Comparison of ENCODE assay signal across 16 cellular contexts in the genomic region with DNA sequence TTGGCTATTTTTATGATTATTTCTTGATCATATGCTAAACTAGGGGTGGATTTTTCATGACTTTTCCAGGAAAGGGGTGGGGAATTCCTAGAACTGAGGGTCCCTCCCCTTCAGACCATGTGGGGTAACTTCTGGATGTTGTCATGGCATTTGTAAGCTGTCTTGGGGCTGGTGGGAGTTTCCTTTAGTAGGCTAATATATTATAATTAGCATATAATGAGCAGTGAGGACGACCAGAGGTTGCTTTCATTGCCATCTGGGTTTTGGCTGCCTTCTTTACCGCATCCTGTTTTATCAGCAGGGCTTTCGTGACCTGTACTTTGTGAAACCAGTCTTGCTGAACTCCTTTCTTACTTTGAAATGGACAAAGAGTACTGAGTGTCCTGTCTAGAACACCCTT. TPM values are rescaled to one million over a fixed set of nuclear protein-coding genes. Genes with fewer than 3 reads are reported as not detected.
DNase-seq lines count a peak whose midpoint lies in the region; ATAC-seq and FAIRE-seq lines count a peak whose summit lies in the region.
"Had no signal": no experiment of that assay in that cellular context is flagged by ENCODE, and none has a peak within 500 bp of the region (broad histone marks: within the 10 kb centered on the region; RNA-seq: fewer than 3 reads in every experiment).

No MANE protein-coding gene starts in this region.

- peak; percentile 10 for DNase-seq in NK-92 treated with Interleukin-12 subunit alpha and Interleukin-12 subunit beta, amount 100 ng/mL, for 24 hours (lab: John Stamatoyannopoulos, UW)
- no peak for DNase-seq in NK-92 (lab: John Stamatoyannopoulos, UW; ENCODE audit: unreplicated experiment)
- DNase-seq in mesendoderm: peak; percentile 6
- no peak for DNase-seq in NOMO-1 treated with DMSO at 0.1 percent for 48 hours (lab: John Stamatoyannopoulos, UW; ENCODE audit: unreplicated experiment)
- no peak for DNase-seq in RCC 7860 (ENCODE audit: low spot score)
- DNase-seq in cardiac septum (ENCODE audit: low spot score): no peak
- DNase-seq: 8988T; activated T-cell treated with anti-CD3 and anti-CD28 coated beads, Interleukin-2, amount 50 U/mL, for 48 hours; NCI-H524; stimulated activated naive CD4-positive, alpha-beta T cell had no signal

- H2BK120ac ChIP-seq in mesendoderm (ENCODE audit: low read depth, low read length): no peak overlapping the region

- H4K8ac ChIP-seq in mesendoderm (ENCODE audit: low read depth, low read length): no peak overlapping the region

- no peaks in the 10 kb centered on the region for H3K79me2 ChIP-seq in mesendoderm (ENCODE audit: control insufficient read depth, insufficient read depth, low read length)
- H3K79me2 ChIP-seq: hepatocyte had no signal

- H3K4me3 ChIP-seq in mesendoderm (ENCODE audit: low read length): no peak overlapping the region
- H3K4me3 ChIP-seq: hepatocyte, SJSA1 had no signal

- H2BK5ac ChIP-seq in mesendoderm (ENCODE audit: low read length): no peak overlapping the region

- no peak overlapping the region for H3K23ac ChIP-seq in mesendoderm (ENCODE audit: low read length)

- H3K4me1 ChIP-seq in mesendoderm (ENCODE audit: control insufficient read depth, low read depth, low read length): no peaks in the 10 kb centered on the region
- H3K4me1 ChIP-seq: SJSA1 had no signal

- no peaks in the 10 kb centered on the region for H3K79me1 ChIP-seq in mesendoderm (ENCODE audit: low read length)

- no peak overlapping the region for H3K4ac ChIP-seq in mesendoderm (ENCODE audit: low read depth, low read length)

- no peaks in the 10 kb centered on the region for H3K36me3 ChIP-seq in mesendoderm (ENCODE audit: control insufficient read depth, insufficient read depth, low read length)
- H3K36me3 ChIP-seq: SJSA1 had no signal

- no peak for FAIRE-seq in RCC 7860 (lab: Jason Lieb, UNC)
- FAIRE-seq: D721Med had no signal

- no CpG with 5 or more reads among the region's 3 CpGs for WGBS in mesendoderm (ENCODE audit: extremely low coverage, insufficient coverage, low lambda C conversion rate)

- no peak overlapping the region for H3K27ac ChIP-seq in mesendoderm (ENCODE audit: low read depth, low read length)
- H3K27ac ChIP-seq: hepatocyte, SJSA1 had no signal

- H2BK15ac ChIP-seq in mesendoderm (replicated peaks; ENCODE audit: low read depth): no peak overlapping the region

- no peak overlapping the region for H3K9ac ChIP-seq in mesendoderm (ENCODE audit: low read length)

- H3K27me3 ChIP-seq in mesendoderm (ENCODE audit: insufficient read depth, low read length, poor library complexity): no peaks in the 10 kb centered on the region
- H3K27me3 ChIP-seq: hepatocyte had no signal

- H3K18ac ChIP-seq in mesendoderm (ENCODE audit: low read length): no peak overlapping the region

- no peak overlapping the region for H3K4me2 ChIP-seq in mesendoderm (ENCODE audit: low read length)
- H3K4me2 ChIP-seq: hepatocyte had no signal

- no peak overlapping the region for H2AK5ac ChIP-seq in mesendoderm (ENCODE audit: low read length)

- ATAC-seq in GM21526 (IDR thresholded peaks at IDR 0.05; ENCODE audit: low FRiP score, unreplicated experiment) (peak; percentile 83), HG03175 (IDR thresholded peaks at IDR 0.05; ENCODE audit: unreplicated experiment) (peak; percentile 87)
- ATAC-seq: WTC11 had no signal

- intact Hi-C loops in cardiac septum (cut with DNase I): no loop called here

- H4K5ac ChIP-seq in mesendoderm (ENCODE audit: low read length): no peak overlapping the region

- no peak overlapping the region for H3K56ac ChIP-seq in mesendoderm (ENCODE audit: low read length)

RNA-seq across cellular contexts. Expression of a gene that starts 40.4 kb away (rescaled TPM):
- 0.74 TPM for polyA plus RNA-seq in mesendoderm (2013, experiment 1 of 2)
- polyA plus RNA-seq in mesendoderm (2013, experiment 2 of 2): 0.70 TPM
- 14.8 TPM for total RNA-seq in cardiac septum

RNA-seq across cellular contexts. Expression of a gene that starts 47.2 kb away (rescaled TPM):
- polyA plus RNA-seq in mesendoderm (2013, experiment 1 of 2): 7.1 TPM
- 7.7 TPM for polyA plus RNA-seq in mesendoderm (2013, experiment 2 of 2)
- 0.57 TPM for total RNA-seq in cardiac septum

Comparison
In these comparisons a context has a peak if more than half of its experiments do, and no peak if none do; other contexts are left out.
1. DNase-seq: peak in NK-92 treated with Interleukin-12 subunit alpha and Interleukin-12 subunit beta, amount 100 ng/mL, for 24 hours (single experiment) and mesendoderm (single experiment); none in NK-92 (single experiment), NOMO-1 treated with DMSO at 0.1 percent for 48 hours (single experiment), RCC 7860 (single experiment) and cardiac septum (single experiment).